Comparison of ENCODE assay signal across 16 cellular contexts in the genomic region with DNA sequence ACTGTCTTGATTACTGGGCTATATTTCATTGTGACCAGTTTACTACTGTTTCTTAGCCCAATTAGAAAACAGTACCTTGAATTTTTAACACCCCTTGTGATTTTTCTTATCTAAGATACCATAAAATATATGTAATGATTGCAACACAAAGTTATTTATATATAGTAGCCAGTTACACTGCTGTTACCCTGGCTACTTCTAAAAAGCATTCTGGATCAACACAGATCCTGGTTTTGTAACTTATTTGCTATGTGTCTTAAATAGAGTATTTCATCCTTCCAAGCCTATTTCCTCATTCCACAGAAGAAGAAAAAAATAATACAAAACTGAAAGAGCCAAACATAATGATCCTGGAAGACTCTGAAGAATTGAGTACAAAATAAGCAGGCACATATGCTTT. TPM values are rescaled to one million over a fixed set of nuclear protein-coding genes. Genes with fewer than 3 reads are reported as not detected.
DNase-seq lines count a peak whose midpoint lies in the region; ATAC-seq and TF ChIP-seq lines count a peak whose summit lies in the region.
"Had no signal": no experiment of that assay in that cellular context is flagged by ENCODE, and none has a peak within 500 bp of the region (broad histone marks: within the 10 kb centered on the region; RNA-seq: fewer than 3 reads in every experiment).

No MANE protein-coding gene starts in this region.

- no peak overlapping the region for H3K9ac ChIP-seq in SK-N-MC (ENCODE audit: insufficient read length)

- peak; percentile 71 for DNase-seq in AG04449 (ENCODE audit: low read depth, low spot score)
- DNase-seq in SK-N-MC (ENCODE audit: low read depth, low spot score), result no peak
- peak; percentile 6 for DNase-seq in fibroblast of mammary gland (ENCODE audit: low read depth)
- no peak for DNase-seq in osteocyte (ENCODE audit: extremely low spot score, unreplicated experiment)
- DNase-seq in CD8-positive, alpha-beta T cell, result no peak
- DNase-seq in stimulated activated naive CD8-positive, alpha-beta T cell treated with anti-CD3 and anti-CD28 coated beads, Interleukin-15, Interleukin-2, amounts not matched to agents 100 U/mL and 50 U/mL, for 24 hours, result no peak
- DNase-seq in ecto neural progenitor cell (ENCODE audit: low spot score), result no peak
- no peak for DNase-seq in HT-29 (ENCODE audit: low spot score)
- DNase-seq: activated T-cell treated with anti-CD3 and anti-CD28 coated beads, Interleukin-2, amount 50 U/mL, for 72 hours; colonic mucosa; MG63; natural killer cell; NCI-H2081; NCI-H526 treated with DMSO at 0.1 percent for 48 hours had no signal

- no peaks in the 10 kb centered on the region for H3K27me3 ChIP-seq in CD8-positive, alpha-beta T cell (ENCODE audit: insufficient read depth, low read length)
- H3K27me3 ChIP-seq: colonic mucosa, MG63 had no signal

- no peak for TF ChIP-seq CTCF in AG04449 (IDR thresholded peaks at IDR 0.05; ENCODE audit: insufficient read depth, low read length, missing control alignments)
- no peak for TF ChIP-seq CTCF in fibroblast of mammary gland (conservative IDR thresholded peaks at IDR 0.05; ENCODE audit: control insufficient read depth, insufficient read depth, low read depth, low read length)
- TF ChIP-seq CTCF in osteocyte (IDR thresholded peaks at IDR 0.05), result no peak
- no peak for TF ChIP-seq CTCF in CD8-positive, alpha-beta T cell (IDR thresholded peaks at IDR 0.05)

- no peak overlapping the region for H3K4me3 ChIP-seq in AG04449 (ENCODE audit: low read depth, low read length)
- no peak overlapping the region for H3K4me3 ChIP-seq in SK-N-MC
- no peak overlapping the region for H3K4me3 ChIP-seq in fibroblast of mammary gland (ENCODE audit: control insufficient read depth, low read depth, low read length)
- no peak overlapping the region for H3K4me3 ChIP-seq in CD8-positive, alpha-beta T cell (ENCODE audit: low read depth, low read length)
- H3K4me3 ChIP-seq: colonic mucosa, MG63, prostate gland had no signal

- H3K27me3 Mint-ChIP-seq in osteocyte (ENCODE audit: unreplicated experiment), result no peaks in the 10 kb centered on the region
- no peaks in the 10 kb centered on the region for H3K27me3 Mint-ChIP-seq in CD8-positive, alpha-beta T cell (ENCODE audit: low read depth)

- POLR2A ChIA-PET in AG04449 (lab: Yijun Ruan, JAX), result no interaction called here
- POLR2A ChIA-PET in CD8-positive, alpha-beta T cell (lab: Charles Lee), result no interaction called here

- no peak overlapping the region for H3K4me3 Mint-ChIP-seq in osteocyte (ENCODE audit: unreplicated experiment)
- no peak overlapping the region for H3K4me3 Mint-ChIP-seq in CD8-positive, alpha-beta T cell
- H3K4me3 Mint-ChIP-seq: activated T-cell treated with anti-CD3 and anti-CD28 coated beads, Interleukin-2, amount 50 U/mL, for 72 hours; natural killer cell had no signal

- H3K27ac Mint-ChIP-seq in osteocyte (ENCODE audit: unreplicated experiment), result peak overlapping the region; percentile 69
- H3K27ac Mint-ChIP-seq in CD8-positive, alpha-beta T cell, result no peak overlapping the region
- H3K27ac Mint-ChIP-seq: activated T-cell treated with anti-CD3 and anti-CD28 coated beads, Interleukin-2, amount 50 U/mL, for 72 hours; natural killer cell had no signal

- CTCF ChIA-PET in AG04449 (lab: Yijun Ruan, JAX), result no interaction called here
- CTCF ChIA-PET in CD8-positive, alpha-beta T cell (lab: Charles Lee), result no interaction called here

- no peaks in the 10 kb centered on the region for H3K4me1 ChIP-seq in CD8-positive, alpha-beta T cell (ENCODE audit: insufficient read depth, low read length)
- H3K4me1 ChIP-seq: colonic mucosa, prostate gland had no signal

- peaks cover 20% of the 10 kb centered on the region for H3K4me1 Mint-ChIP-seq in osteocyte (ENCODE audit: unreplicated experiment)
- no peaks in the 10 kb centered on the region for H3K4me1 Mint-ChIP-seq in CD8-positive, alpha-beta T cell (ENCODE audit: low read depth)
- H3K4me1 Mint-ChIP-seq: natural killer cell had no signal

- no peak for ATAC-seq in CD8-positive, alpha-beta T cell
- ATAC-seq in stimulated activated naive CD8-positive, alpha-beta T cell treated with anti-CD3 and anti-CD28 coated beads, Interleukin-15, Interleukin-2, amounts not matched to agents 100 U/mL and 50 U/mL, for 24 hours, result no peak
- ATAC-seq: activated T-cell treated with anti-CD3 and anti-CD28 coated beads, Interleukin-2, amount 50 U/mL, for 72 hours; natural killer cell; Panc1 had no signal

- H3K9me3 ChIP-seq in SK-N-MC (ENCODE audit: low read depth, low read length), result no peaks in the 10 kb centered on the region
- no peaks in the 10 kb centered on the region for H3K9me3 ChIP-seq in CD8-positive, alpha-beta T cell (ENCODE audit: low read length)
- H3K9me3 ChIP-seq: colonic mucosa, MG63, prostate gland had no signal

- intact Hi-C loops in CD8-positive, alpha-beta T cell (cut with DNase I, micrococcal nuclease), result no loop called here

- peaks cover 18% of the 10 kb centered on the region for H3K36me3 ChIP-seq in SK-N-MC (ENCODE audit: insufficient read depth, low read length)
- peaks cover 56% of the 10 kb centered on the region for H3K36me3 ChIP-seq in CD8-positive, alpha-beta T cell (ENCODE audit: insufficient read depth, low read length)

- no peaks in the 10 kb centered on the region for H3K9me3 Mint-ChIP-seq in osteocyte (ENCODE audit: unreplicated experiment)
- no peaks in the 10 kb centered on the region for H3K9me3 Mint-ChIP-seq in CD8-positive, alpha-beta T cell
- H3K9me3 Mint-ChIP-seq: activated T-cell treated with anti-CD3 and anti-CD28 coated beads, Interleukin-2, amount 50 U/mL, for 72 hours; natural killer cell had no signal

- H3K27ac ChIP-seq in SK-N-MC, result peak overlapping the region; percentile 82
- H3K27ac ChIP-seq in CD8-positive, alpha-beta T cell (ENCODE audit: low read depth, low read length), result no peak overlapping the region
- H3K27ac ChIP-seq: colonic mucosa had no signal

- H3K36me3 Mint-ChIP-seq in osteocyte (ENCODE audit: unreplicated experiment), result peaks cover 55% of the 10 kb centered on the region
- H3K36me3 Mint-ChIP-seq in CD8-positive, alpha-beta T cell, result peaks cover 95% of the 10 kb centered on the region

RNA-seq across cellular contexts. Expression of a gene that starts 18.9 kb away (rescaled TPM):
- total RNA-seq in osteocyte, result 45.3 and 46.4 TPM in 2 replicates
- total RNA-seq in CD8-positive, alpha-beta T cell, result under 1 TPM in 1 of 2 experiments, not detected in 1; 0.92 TPM
- 4.1 and 5.4 TPM in 2 replicates for total RNA-seq in HT-29 (2014; rRNA removed; shearing (Covaris generic))

RNA-seq across cellular contexts. Expression of a gene that starts 47.6 kb away (rescaled TPM):
- total RNA-seq in osteocyte, result 14.7 and 15.0 TPM in 2 replicates
- total RNA-seq in CD8-positive, alpha-beta T cell, result 1 to 10 TPM; 2.7 TPM
- total RNA-seq in HT-29 (2014; rRNA removed; shearing (Covaris generic)), result 3.8 and 4.4 TPM in 2 replicates

RNA-seq across cellular contexts. Expression of a gene that starts 51.2 kb away (rescaled TPM):
- total RNA-seq in osteocyte, result 74.8 and 79.9 TPM in 2 replicates
- total RNA-seq in CD8-positive, alpha-beta T cell, result 10 to 100 TPM; 63.7 to 67.8 TPM
- total RNA-seq in HT-29 (2014; rRNA removed; shearing (Covaris generic)), result 42.7 and 42.8 TPM in 2 replicates

Comparison
In these comparisons a context has a peak if more than half of its experiments do, and no peak if none do; other contexts are left out.
1. DNase-seq: peak in AG04449 (single experiment) and fibroblast of mammary gland (single experiment); none in SK-N-MC (single experiment), osteocyte (single experiment), CD8-positive, alpha-beta T cell (0 of 7), stimulated activated naive CD8-positive, alpha-beta T cell treated with anti-CD3 and anti-CD28 coated beads, Interleukin-15, Interleukin-2, amounts not matched to agents 100 U/mL and 50 U/mL, for 24 hours (single experiment), ecto neural progenitor cell (single experiment) and HT-29 (single experiment).